12 cellular contexts compared by ENCODE assay signal in genomic region chr14:103499709-103500108, GRCh38. TPM values are rescaled to one million over a fixed set of nuclear protein-coding genes. Genes with fewer than 3 reads are reported as not detected.
DNase-seq lines count a peak whose midpoint lies in the region; ATAC-seq, FAIRE-seq and TF ChIP-seq lines count a peak whose summit lies in the region.
"Had no signal": no experiment of that assay in that cellular context is flagged by ENCODE, and none has a peak within 500 bp of the region (broad histone marks: within the 10 kb centered on the region; RNA-seq: fewer than 3 reads in every experiment).

No MANE protein-coding gene starts in this region.

- BruUV-seq in GM12878 (replicated peaks; lab: Mats Ljungman, UMichigan): no TSS peak

- DNase-seq in CD4-positive, alpha-beta T cell: no peak
- DNase-seq in H54 (ENCODE audit: insufficient read length, low spot score): no peak
- DNase-seq in GM12878 (ENCODE audit: low read depth, low spot score): no peak
- DNase-seq in nephron progenitor cell: no peak
- no peak for DNase-seq in activated CD4-positive, CD25-positive, alpha-beta regulatory T cell treated with anti-CD3 and anti-CD28 coated beads, Interleukin-2, amount 50 U/mL, for 72 hours
- DNase-seq in esophagus muscularis mucosa (ENCODE audit: extremely low spot score): no peak
- no peak for DNase-seq in NCI-H1105 treated with DMSO at 0.1 percent for 48 hours (lab: John Stamatoyannopoulos, UW)

- CTCF ChIA-PET in CD4-positive, alpha-beta T cell (lab: Charles Lee): interaction anchor here (0.8 to 2.2 kb wide), 9 partner anchors 10 to 62 kb away, joined by 3 to 7 read pairs (median 4); no protein-coding TSS in a partner anchor
- CTCF ChIA-PET in GM12878 (lab: Yijun Ruan, JAX): interaction anchor here (0.5 to 2.2 kb wide), 13 partner anchors 9 to 118 kb away, joined by 3 to 7 read pairs (median 3); no protein-coding TSS in a partner anchor

- no peak for TF ChIP-seq CTCF in CD4-positive, alpha-beta T cell (IDR thresholded peaks at IDR 0.05)
- no peak; a peak in 1 of 6 replicates for TF ChIP-seq CTCF in GM12878 (IDR thresholded peaks at IDR 0.05 in 2 of 3, conservative IDR thresholded peaks at IDR 0.05 in 1 of 3; ENCODE audit: control insufficient read depth in 2 of 3, extremely low read depth in 1 of 3, insufficient read depth in 1 of 3, low read depth in 3 of 3, low read length in 3 of 3)
- TF ChIP-seq CTCF in nephron progenitor cell (IDR thresholded peaks at IDR 0.05): no peak
- TF ChIP-seq CTCF in esophagus muscularis mucosa (IDR thresholded peaks at IDR 0.05): no peak

- in situ Hi-C loops in GM12878 (cut with MboI): no loop called here

- peak; percentile 70 for FAIRE-seq in H54 (lab: Jason Lieb, UNC)
- FAIRE-seq in GM12878 (lab: Jason Lieb, UNC): no peak

- no peak for TF ChIP-seq EP300 in GM12878 (IDR thresholded peaks at IDR 0.05; ENCODE audit: borderline replicate concordance in 1 of 2, control insufficient read depth in 1 of 2, low read depth in 2 of 2, low read length in 2 of 2)
- no peak for TF ChIP-seq EP300 in esophagus muscularis mucosa (IDR thresholded peaks at IDR 0.05)

- H3K9me3 ChIP-seq in CD4-positive, alpha-beta T cell (ENCODE audit: control insufficient read depth, low read length): no peaks in the 10 kb centered on the region
- H3K9me3 ChIP-seq in GM12878 (replicated peaks; ENCODE audit: control insufficient read depth, insufficient read depth, low read length): no peaks in the 10 kb centered on the region
- no peaks in the 10 kb centered on the region for H3K9me3 ChIP-seq in esophagus muscularis mucosa
- H3K9me3 ChIP-seq: stomach had no signal

- no peaks in the 10 kb centered on the region for H3K27me3 Mint-ChIP-seq in CD4-positive, alpha-beta T cell
- H3K27me3 Mint-ChIP-seq in nephron progenitor cell (ENCODE audit: low read depth, poor library complexity): no peaks in the 10 kb centered on the region
- H3K27me3 Mint-ChIP-seq in stimulated activated memory B cell treated with anti-CD40 and anti-IgM and Interleukin-4, amounts not matched to agents 10 μg/mL and 1 μg/mL and 100 μg/mL, for 72 hours: no peaks in the 10 kb centered on the region

- RAD21 ChIA-PET in GM12878 (lab: Charles Lee; ENCODE audit: unreplicated experiment): interaction anchor here (0.6 kb wide), 1 partner anchor 46 kb away, joined by 3 read pairs; no protein-coding TSS in a partner anchor

- ATAC-seq in CD4-positive, alpha-beta T cell (ENCODE audit: poor library complexity): peak; percentile 31
- peak; percentile 59 for ATAC-seq in GM12878
- no peak for ATAC-seq in stimulated activated memory B cell treated with anti-CD40 and anti-IgM and Interleukin-4, amounts not matched to agents 10 μg/mL and 1 μg/mL and 100 μg/mL, for 72 hours

- H3K4me2 ChIP-seq in GM12878 (ENCODE audit: control insufficient read depth, insufficient read depth): no peak overlapping the region

- SMC1A ChIA-PET in GM12878 (lab: Charles Lee; ENCODE audit: uncharacterized antibody, unreplicated experiment): interaction anchor here (0.8 to 1.4 kb wide), 4 partner anchors 17 to 316 kb away, joined by 3 to 4 read pairs (median 3); no protein-coding TSS in a partner anchor

- H2AFZ ChIP-seq in GM12878 (ENCODE audit: control insufficient read depth, low read depth, low read length): no peak overlapping the region
- H2AFZ ChIP-seq: GM23248 had no signal

- no peak overlapping the region for H3K27ac ChIP-seq in CD4-positive, alpha-beta T cell (ENCODE audit: low read depth, low read length)
- H3K27ac ChIP-seq in GM12878 (ENCODE audit: control insufficient read depth, insufficient read depth) (no peak overlapping the region), esophagus muscularis mucosa (replicated peaks in 1 of 4) (no peak overlapping the region)
- H3K27ac ChIP-seq: C4-2B had no signal

- peak overlapping the region; percentile 59 for H3K27ac Mint-ChIP-seq in CD4-positive, alpha-beta T cell
- H3K27ac Mint-ChIP-seq in nephron progenitor cell: peak overlapping the region; percentile 26
- no peak overlapping the region for H3K27ac Mint-ChIP-seq in stimulated activated memory B cell treated with anti-CD40 and anti-IgM and Interleukin-4, amounts not matched to agents 10 μg/mL and 1 μg/mL and 100 μg/mL, for 72 hours

- no peak overlapping the region for H3K9ac ChIP-seq in GM12878 (ENCODE audit: control insufficient read depth, insufficient read depth, low read length)

- H3K27me3 ChIP-seq in CD4-positive, alpha-beta T cell (ENCODE audit: control insufficient read depth, insufficient read depth, low read length): no peaks in the 10 kb centered on the region
- H3K27me3 ChIP-seq in GM12878 (replicated peaks in 1 of 2; ENCODE audit: control insufficient read depth in 2 of 2, insufficient read depth in 2 of 2, low read length in 1 of 2) (no peaks in the 10 kb centered on the region), esophagus muscularis mucosa (no peaks in the 10 kb centered on the region)
- H3K27me3 ChIP-seq: stomach had no signal

- POLR2A ChIA-PET in CD4-positive, alpha-beta T cell (lab: Charles Lee): no interaction called here
- POLR2A ChIA-PET in GM12878 (lab: Charles Lee): no interaction called here

- H3K36me3 ChIP-seq in GM12878 (ENCODE audit: control insufficient read depth in 2 of 2, insufficient read depth in 2 of 2, low read length in 1 of 2) (peaks cover 19 to 38% of the 10 kb centered on the region in 2 experiments), esophagus muscularis mucosa (peaks cover 32 to 87% (median 78%) of the 10 kb centered on the region in 4 donors)

- H3K4me1 ChIP-seq in GM12878 (ENCODE audit: control insufficient read depth, insufficient read depth, low read length) (no peaks in the 10 kb centered on the region), esophagus muscularis mucosa (peaks cover 8 to 12% (median 11%) of the 10 kb centered on the region in 4 donors)

- no peaks in the 10 kb centered on the region for H3K9me3 Mint-ChIP-seq in CD4-positive, alpha-beta T cell
- H3K9me3 Mint-ChIP-seq in nephron progenitor cell: no peaks in the 10 kb centered on the region
- no peaks in the 10 kb centered on the region for H3K9me3 Mint-ChIP-seq in stimulated activated memory B cell treated with anti-CD40 and anti-IgM and Interleukin-4, amounts not matched to agents 10 μg/mL and 1 μg/mL and 100 μg/mL, for 72 hours
- H3K9me3 Mint-ChIP-seq: activated T-cell treated with anti-CD3 and anti-CD28 coated beads, Interleukin-2, amount 50 U/mL, for 4 hours had no signal

- no peak for TF ChIP-seq RAD21 in GM12878 (IDR thresholded peaks at IDR 0.05; ENCODE audit: insufficient read depth, low read depth, low read length)

- H3K4me3 ChIP-seq in GM12878 (no peak overlapping the region), esophagus muscularis mucosa (no peak overlapping the region)
- H3K4me3 ChIP-seq: GM23248, stomach had no signal

- peaks cover 68% of the 10 kb centered on the region for H3K36me3 Mint-ChIP-seq in CD4-positive, alpha-beta T cell (ENCODE audit: low read depth)
- peaks cover 48% of the 10 kb centered on the region for H3K36me3 Mint-ChIP-seq in nephron progenitor cell (ENCODE audit: low read depth)
- H3K36me3 Mint-ChIP-seq in stimulated activated memory B cell treated with anti-CD40 and anti-IgM and Interleukin-4, amounts not matched to agents 10 μg/mL and 1 μg/mL and 100 μg/mL, for 72 hours: peaks cover 48% of the 10 kb centered on the region

- TF ChIP-seq POLR2A in H54 (IDR thresholded peaks at IDR 0.05; ENCODE audit: low read depth, low read length) (no peak), GM12878 (IDR thresholded peaks at IDR 0.05; ENCODE audit: low read depth, low read length) (no peak), esophagus muscularis mucosa (IDR thresholded peaks at IDR 0.05; ENCODE audit: low read depth) (no peak)

- WGBS in GM12878 (ENCODE audit: insufficient coverage, insufficient replicate concordance, low lambda C conversion rate, missing lambda C conversion rate): 56% methylated on average over 10 of the region's 10 CpGs
- 66% methylated on average over 10 of the region's 10 CpGs for WGBS in esophagus muscularis mucosa

- peaks cover 16% of the 10 kb centered on the region for H3K4me1 Mint-ChIP-seq in CD4-positive, alpha-beta T cell (ENCODE audit: low read depth)
- H3K4me1 Mint-ChIP-seq in nephron progenitor cell: peaks cover 11% of the 10 kb centered on the region
- peaks cover 9% of the 10 kb centered on the region for H3K4me1 Mint-ChIP-seq in stimulated activated memory B cell treated with anti-CD40 and anti-IgM and Interleukin-4, amounts not matched to agents 10 μg/mL and 1 μg/mL and 100 μg/mL, for 72 hours

- intact Hi-C loops in CD4-positive, alpha-beta T cell (cut with DNase I, micrococcal nuclease): loop anchor here (1.0 kb wide), 1 partner anchor 47 kb away; no protein-coding TSS in a partner anchor
- intact Hi-C loops in GM12878 (cut with micrococcal nuclease; ENCODE audit: unreplicated experiment) (loop anchor here (1.0 kb wide), 1 partner anchor 47 kb away; no protein-coding TSS in a partner anchor), esophagus muscularis mucosa (cut with DNase I) (no loop called here)

- no peak overlapping the region for H3K4me3 Mint-ChIP-seq in CD4-positive, alpha-beta T cell
- H3K4me3 Mint-ChIP-seq in nephron progenitor cell: no peak overlapping the region
- H3K4me3 Mint-ChIP-seq in stimulated activated memory B cell treated with anti-CD40 and anti-IgM and Interleukin-4, amounts not matched to agents 10 μg/mL and 1 μg/mL and 100 μg/mL, for 72 hours: no peak overlapping the region
- H3K4me3 Mint-ChIP-seq: activated T-cell treated with anti-CD3 and anti-CD28 coated beads, Interleukin-2, amount 50 U/mL, for 4 hours had no signal

- no peaks in the 10 kb centered on the region for H4K20me1 ChIP-seq in GM12878 (ENCODE audit: control insufficient read depth, insufficient read depth)

- no peaks in the 10 kb centered on the region for H3K79me2 ChIP-seq in GM12878 (ENCODE audit: control insufficient read depth, insufficient read depth, low read length)

RNA-seq across cellular contexts. Expression of gene CKB, which starts 22.9 kb away (rescaled TPM):
- 1 to 10 TPM; 5.8 to 6.6 TPM for total RNA-seq in CD4-positive, alpha-beta T cell
- 5.2 and 8.1 TPM in 2 replicates for total RNA-seq in GM12878 (2013; cell fraction: nucleolus; rRNA removed)
- 2.0 and 5.2 TPM in 2 replicates for total RNA-seq in GM12878 (2014; rRNA removed)
- total RNA-seq in GM12878 (2014; rRNA removed; fragmentation: Illumina TruSeq; extraction: Trizol): 0.37 and 0.40 TPM in 2 replicates
- total RNA-seq in GM12878 (2021): 3.6 and 5.5 TPM in 2 replicates
- polyA plus RNA-seq in GM12878 (2011; ENCODE audit: low read depth): 4.6 TPM
- polyA plus RNA-seq in GM12878 (2011; rRNA removed): 4.9 and 6.1 TPM in 2 replicates
- 8.2 and 14.3 TPM in 2 replicates for polyA plus RNA-seq in GM12878 (2011; cell fraction: cytosol; rRNA removed)
- polyA plus RNA-seq in GM12878 (2011; cell fraction: nucleus; rRNA removed): 21.1 and 21.6 TPM in 2 replicates
- polyA plus RNA-seq in GM12878 (2012): 8.6 and 8.9 TPM in 2 replicates
- polyA plus RNA-seq in GM12878 (2014; fragmentation: Illumina TruSeq; extraction: Trizol): 0.46 TPM in 1 of 2 replicates, not detected in the other
- under 1 TPM; 0.48 to 0.90 TPM for polyA plus RNA-seq in GM12878 (2014; fragmentation: Nextera tagmentation; extraction: Ambion mirVana)
- polyA plus RNA-seq in GM12878 (2014; rRNA removed): 2.8 and 9.0 TPM in 2 replicates
- 1 to 10 TPM; 2.6 to 3.3 TPM for polyA plus RNA-seq in GM12878 (2016; fragmentation: Nextera tagmentation; extraction: Ambion mirVana)
- polyA minus RNA-seq in GM12878 (2011; rRNA and poly(A)+ RNA removed): 2.3 and 12.2 TPM in 2 replicates
- polyA minus RNA-seq in GM12878 (2011; cell fraction: cytosol; rRNA and poly(A)+ RNA removed): 5.2 and 7.7 TPM in 2 replicates
- polyA minus RNA-seq in GM12878 (2011; cell fraction: nucleus; rRNA and poly(A)+ RNA removed): 1.7 and 4.3 TPM in 2 replicates
- 1,000 to 10,000 TPM in 3 of 4 donors, 100 to 1,000 TPM in 1; 917 to 1,843 (median 1,284) TPM for total RNA-seq in esophagus muscularis mucosa

RNA-seq across cellular contexts. Expression of gene TRMT61A, which starts 29.3 kb away (rescaled TPM):
- total RNA-seq in CD4-positive, alpha-beta T cell: 1 to 10 TPM; 9.2 to 9.8 TPM
- total RNA-seq in GM12878 (2013; cell fraction: nucleolus; rRNA removed): 23.5 and 27.2 TPM in 2 replicates
- total RNA-seq in GM12878 (2014; rRNA removed): 13.5 and 18.2 TPM in 2 replicates
- 3.7 and 4.7 TPM in 2 replicates for total RNA-seq in GM12878 (2014; rRNA removed; fragmentation: Illumina TruSeq; extraction: Trizol)
- 15.6 and 17.9 TPM in 2 replicates for total RNA-seq in GM12878 (2021)
- 2.0 TPM for polyA plus RNA-seq in GM12878 (2011; ENCODE audit: low read depth)
- 2.4 and 5.1 TPM in 2 replicates for polyA plus RNA-seq in GM12878 (2011; rRNA removed)
- 9.0 and 16.6 TPM in 2 replicates for polyA plus RNA-seq in GM12878 (2011; cell fraction: cytosol; rRNA removed)
- polyA plus RNA-seq in GM12878 (2011; cell fraction: nucleus; rRNA removed): 49.7 and 52.9 TPM in 2 replicates
- 5.6 and 7.1 TPM in 2 replicates for polyA plus RNA-seq in GM12878 (2012)
- 0.46 and 1.4 TPM in 2 replicates for polyA plus RNA-seq in GM12878 (2014; fragmentation: Illumina TruSeq; extraction: Trizol)
- polyA plus RNA-seq in GM12878 (2014; fragmentation: Nextera tagmentation; extraction: Ambion mirVana): under 1 TPM; 0.11 to 0.38 TPM
- 17.6 and 20.4 TPM in 2 replicates for polyA plus RNA-seq in GM12878 (2014; rRNA removed)
- polyA plus RNA-seq in GM12878 (2016; fragmentation: Nextera tagmentation; extraction: Ambion mirVana): 10 to 100 TPM; 19.8 to 21.9 TPM
- 3.9 and 9.5 TPM in 2 replicates for polyA minus RNA-seq in GM12878 (2011; rRNA and poly(A)+ RNA removed)
- polyA minus RNA-seq in GM12878 (2011; cell fraction: cytosol; rRNA and poly(A)+ RNA removed): 4.0 and 4.1 TPM in 2 replicates
- 15.0 and 25.7 TPM in 2 replicates for polyA minus RNA-seq in GM12878 (2011; cell fraction: nucleus; rRNA and poly(A)+ RNA removed)
- 10 to 100 TPM; 28.7 to 50.0 (median 35.2) TPM for total RNA-seq in esophagus muscularis mucosa

Comparison
In these comparisons a context has a peak if more than half of its experiments do, and no peak if none do; other contexts are left out.
1. RNA of gene CKB, which starts 22.9 kb away (total RNA-seq): 917 to 1,843 TPM in esophagus muscularis mucosa; 5.8 to 6.6 TPM in CD4-positive, alpha-beta T cell and 0.37 to 8.1 TPM in GM12878; every median in the first group is over 100 times any median in the second.